16 cellular contexts compared by ENCODE assay signal in genomic region chr5:147712583-147712982, GRCh38.
"Had no signal": no experiment of that assay in that cellular context is flagged by ENCODE, and none has a peak within 500 bp of the region (broad histone marks: within the 10 kb centered on the region; RNA-seq: fewer than 3 reads in every experiment).

No MANE protein-coding gene starts in this region.

- H3K9me3 Mint-ChIP-seq: activated naive CD4-positive, alpha-beta T cell treated with anti-CD3 and anti-CD28 coated beads, Interleukin-2, amount 10 ng/mL, durations not matched to agents 7 days and 5 days; stimulated activated naive B cell treated with anti-CD40 and anti-IgM and Interleukin-4, amounts not matched to agents 10 μg/mL and 1 μg/mL and 100 μg/mL, for 72 hours; T-cell; WTC11 had no signal

- H3K27me3 Mint-ChIP-seq: activated CD4-positive, alpha-beta memory T cell treated with anti-CD3 and anti-CD28 coated beads, Interleukin-2, amount 10 ng/mL, durations not matched to agents 7 days and 5 days; activated CD4-positive, alpha-beta T cell treated with anti-CD3 and anti-CD28 coated beads for 36 hours; activated naive CD4-positive, alpha-beta T cell treated with anti-CD3 and anti-CD28 coated beads, Interleukin-2, amount 10 ng/mL, durations not matched to agents 7 days and 5 days; progenitor cell of endocrine pancreas; stimulated activated naive B cell treated with anti-CD40 and anti-IgM and Interleukin-4, amounts not matched to agents 10 μg/mL and 1 μg/mL and 100 μg/mL, for 72 hours; T-cell had no signal

- DNase-seq: activated CD4-positive, alpha-beta memory T cell treated with anti-CD3 and anti-CD28 coated beads, Interleukin-2, amount 10 ng/mL, durations not matched to agents 7 days and 5 days; activated CD4-positive, alpha-beta T cell treated with anti-CD3 and anti-CD28 coated beads for 36 hours; activated naive CD4-positive, alpha-beta T cell treated with anti-CD3 and anti-CD28 coated beads, Interleukin-2, amount 10 ng/mL, durations not matched to agents 7 days and 5 days; activated T-cell treated with anti-CD3 and anti-CD28 coated beads, Interleukin-2, amount 50 U/mL, for 1 hour; adrenal gland; cerebellar nuclear complex; dermis blood vessel endothelial cell; foreskin keratinocyte; left lung; stimulated activated naive B cell treated with anti-CD40 and anti-IgM and Interleukin-4, amounts not matched to agents 10 μg/mL and 1 μg/mL and 100 μg/mL, for 72 hours; T-cell; upper lobe of right lung had no signal

- H3K9me3 ChIP-seq: adrenal gland, breast epithelium, left lung, upper lobe of right lung had no signal

- H3K27ac Mint-ChIP-seq: activated CD4-positive, alpha-beta memory T cell treated with anti-CD3 and anti-CD28 coated beads, Interleukin-2, amount 10 ng/mL, durations not matched to agents 7 days and 5 days; activated CD4-positive, alpha-beta T cell treated with anti-CD3 and anti-CD28 coated beads for 36 hours; activated naive CD4-positive, alpha-beta T cell treated with anti-CD3 and anti-CD28 coated beads, Interleukin-2, amount 10 ng/mL, durations not matched to agents 7 days and 5 days; progenitor cell of endocrine pancreas; stimulated activated naive B cell treated with anti-CD40 and anti-IgM and Interleukin-4, amounts not matched to agents 10 μg/mL and 1 μg/mL and 100 μg/mL, for 72 hours; T-cell had no signal

- H3K4me1 Mint-ChIP-seq: activated CD4-positive, alpha-beta memory T cell treated with anti-CD3 and anti-CD28 coated beads, Interleukin-2, amount 10 ng/mL, durations not matched to agents 7 days and 5 days; activated CD4-positive, alpha-beta T cell treated with anti-CD3 and anti-CD28 coated beads for 36 hours; activated naive CD4-positive, alpha-beta T cell treated with anti-CD3 and anti-CD28 coated beads, Interleukin-2, amount 10 ng/mL, durations not matched to agents 7 days and 5 days; neural crest cell had no signal

- H3K36me3 Mint-ChIP-seq: activated naive CD4-positive, alpha-beta T cell treated with anti-CD3 and anti-CD28 coated beads, Interleukin-2, amount 10 ng/mL, durations not matched to agents 7 days and 5 days; stimulated activated naive B cell treated with anti-CD40 and anti-IgM and Interleukin-4, amounts not matched to agents 10 μg/mL and 1 μg/mL and 100 μg/mL, for 72 hours; T-cell; WTC11 had no signal

- H3K4me3 ChIP-seq: adrenal gland, breast epithelium, left lung, upper lobe of right lung had no signal

- H3K4me1 ChIP-seq: adrenal gland, breast epithelium, foreskin keratinocyte, left lung, upper lobe of right lung had no signal

- H3K27me3 ChIP-seq: adrenal gland, breast epithelium, foreskin keratinocyte, left lung, upper lobe of right lung had no signal

- H3K4me3 Mint-ChIP-seq: activated CD4-positive, alpha-beta memory T cell treated with anti-CD3 and anti-CD28 coated beads, Interleukin-2, amount 10 ng/mL, durations not matched to agents 7 days and 5 days; activated CD4-positive, alpha-beta T cell treated with anti-CD3 and anti-CD28 coated beads for 36 hours; activated naive CD4-positive, alpha-beta T cell treated with anti-CD3 and anti-CD28 coated beads, Interleukin-2, amount 10 ng/mL, durations not matched to agents 7 days and 5 days; neural crest cell; stimulated activated naive B cell treated with anti-CD40 and anti-IgM and Interleukin-4, amounts not matched to agents 10 μg/mL and 1 μg/mL and 100 μg/mL, for 72 hours; T-cell; WTC11 had no signal

- ATAC-seq: activated CD4-positive, alpha-beta T cell treated with anti-CD3 and anti-CD28 coated beads for 36 hours; foreskin keratinocyte; left lung; T-cell; upper lobe of right lung; WTC11 had no signal

- H3K27ac ChIP-seq: adrenal gland, breast epithelium, foreskin keratinocyte, left lung, upper lobe of right lung had no signal

- H3K36me3 ChIP-seq: adrenal gland, breast epithelium, left lung, upper lobe of right lung had no signal
